Comparison of ENCODE assay signal across 23 cellular contexts in the genomic region with DNA sequence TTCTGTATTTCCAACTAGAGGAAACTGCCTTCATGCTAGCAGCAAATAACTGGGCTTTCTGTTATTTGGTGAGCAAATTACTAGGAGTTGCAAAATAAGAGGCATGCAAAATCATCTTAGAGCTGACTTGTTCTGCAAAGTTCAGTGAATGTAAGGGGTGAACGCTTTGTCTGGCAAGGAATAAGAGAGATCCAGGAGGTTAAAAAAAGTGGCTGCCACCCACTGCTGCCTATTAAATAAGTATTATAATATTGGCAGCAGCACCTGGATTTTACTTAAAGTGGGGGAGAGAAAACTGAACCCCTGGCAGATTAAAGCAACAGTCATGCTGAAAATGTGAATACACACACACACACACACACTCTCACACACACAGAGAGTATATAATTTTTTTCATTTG.
DNase-seq lines count a peak whose midpoint lies in the region; ATAC-seq and TF ChIP-seq lines count a peak whose summit lies in the region.
"Had no signal": no experiment of that assay in that cellular context is flagged by ENCODE, and none has a peak within 500 bp of the region (broad histone marks: within the 10 kb centered on the region; RNA-seq: fewer than 3 reads in every experiment).

No MANE protein-coding gene starts in this region.

- H3K4me1 ChIP-seq in BLaER1 (peaks cover 47% of the 10 kb centered on the region), DND-41 (ENCODE audit: insufficient read depth, low read length) (peaks cover 42% of the 10 kb centered on the region), osteoblast (ENCODE audit: insufficient read depth, low read length) (no peaks in the 10 kb centered on the region)
- H3K4me1 ChIP-seq: A549, SJSA1 had no signal

- H3K27me3 ChIP-seq in BLaER1 (no peaks in the 10 kb centered on the region), DND-41 (ENCODE audit: insufficient read depth, low read length, poor library complexity) (no peaks in the 10 kb centered on the region), osteoblast (ENCODE audit: insufficient read depth, low read length) (no peaks in the 10 kb centered on the region)
- H3K27me3 ChIP-seq: SJSA1 had no signal

- TF ChIP-seq CTCF in DND-41 (IDR thresholded peaks at IDR 0.05; ENCODE audit: borderline replicate concordance, extremely low read depth, low read length, poor library complexity, severe bottlenecking) (no peak), osteoblast (IDR thresholded peaks at IDR 0.05; ENCODE audit: extremely low read depth, low read depth, low read length) (no peak), nephron progenitor cell (IDR thresholded peaks at IDR 0.05) (no peak), GM13977 (IDR thresholded peaks at IDR 0.05; ENCODE audit: extremely low read depth, insufficient read depth, missing control alignments) (no peak)

- H3K27me3 Mint-ChIP-seq in nephron progenitor cell (ENCODE audit: low read depth, poor library complexity), result no peaks in the 10 kb centered on the region
- H3K27me3 Mint-ChIP-seq: CD8-positive, alpha-beta memory T cell; IgD-negative memory B cell had no signal

- no peak overlapping the region for H3K9ac ChIP-seq in BLaER1
- peak overlapping the region; percentile 27 for H3K9ac ChIP-seq in DND-41 (ENCODE audit: low read depth, low read length)
- H3K9ac ChIP-seq: GM23248 had no signal

- H2AFZ ChIP-seq in DND-41 (ENCODE audit: low read depth, low read length) (peak overlapping the region; percentile 33; the same call in 1 of the 2 replicates), osteoblast (ENCODE audit: low read length) (no peak overlapping the region)
- H2AFZ ChIP-seq: GM23248 had no signal

- H3K79me2 ChIP-seq in DND-41 (ENCODE audit: insufficient read depth, low read length), result no peaks in the 10 kb centered on the region
- no peaks in the 10 kb centered on the region for H3K79me2 ChIP-seq in osteoblast (ENCODE audit: insufficient read depth, low read length)

- H3K9me3 Mint-ChIP-seq in nephron progenitor cell, result peaks cover 8% of the 10 kb centered on the region

- H3K4me1 Mint-ChIP-seq in nephron progenitor cell, result peaks cover 2% of the 10 kb centered on the region

- H3K4me3 ChIP-seq in BLaER1, result no peak overlapping the region
- H3K4me3 ChIP-seq in DND-41 (ENCODE audit: low read depth in 1 of 2, low read length in 2 of 2), result no peak overlapping the region
- no peak overlapping the region for H3K4me3 ChIP-seq in osteoblast (ENCODE audit: insufficient read depth, low read length)
- H3K4me3 ChIP-seq: A549, GM23248, SJSA1 had no signal

- H4K20me1 ChIP-seq in BLaER1 (no peaks in the 10 kb centered on the region), DND-41 (ENCODE audit: insufficient read depth, low read length) (no peaks in the 10 kb centered on the region), osteoblast (ENCODE audit: insufficient read depth, low read length) (no peaks in the 10 kb centered on the region)

- H3K4me3 Mint-ChIP-seq in nephron progenitor cell, result no peak overlapping the region
- H3K4me3 Mint-ChIP-seq: CD8-positive, alpha-beta memory T cell; IgD-negative memory B cell had no signal

- H3K4me2 ChIP-seq in BLaER1, result peak overlapping the region; percentile 11; the same call in 1 of the 2 replicates
- peak overlapping the region; percentile 47 for H3K4me2 ChIP-seq in DND-41 (ENCODE audit: insufficient read depth, low read length)
- no peak overlapping the region for H3K4me2 ChIP-seq in osteoblast (ENCODE audit: insufficient read depth, low read length)
- H3K4me2 ChIP-seq: A549 had no signal

- 0 out of 3 replicates have a peak, but pooled peaks have one; percentile 12 for ATAC-seq in DND-41 (ENCODE audit: insufficient read depth, low read depth)
- ATAC-seq: A549 had no signal

- H3K27ac Mint-ChIP-seq in nephron progenitor cell, result no peak overlapping the region
- H3K27ac Mint-ChIP-seq: CD8-positive, alpha-beta memory T cell; IgD-negative memory B cell had no signal

- no peaks in the 10 kb centered on the region for H3K36me3 Mint-ChIP-seq in nephron progenitor cell (ENCODE audit: low read depth)
- H3K36me3 Mint-ChIP-seq: IgD-negative memory B cell had no signal

- DNase-seq in DND-41 (no peak), NCI-H69 (lab: John Stamatoyannopoulos, UW) (peak; percentile 89), osteoblast (ENCODE audit: insufficient read length, low spot score, missing footprints) (peak; percentile 5), G401 (ENCODE audit: low spot score) (no peak), nephron progenitor cell (no peak), GM13977 (ENCODE audit: low spot score) (no peak)
- DNase-seq: CD8-positive, alpha-beta memory T cell; DMS 273 treated with DMSO at 0.1 percent for 48 hours; GM23248; H7; NCI-H1105; NCI-H1436 treated with DMSO at 0.1 percent for 48 hours; NCI-H187 treated with DMSO at 0.1 percent for 48 hours; NCI-H510A treated with DMSO at 0.1 percent for 48 hours; NCI-H748 treated with DMSO at 0.1 percent for 48 hours; Right ventricle myocardium superior; RPMI8226 had no signal

- in situ Hi-C loops in G401 (cut with HindIII; ENCODE audit: low sequenced_read_pairs) (no loop called here), GM13977 (cut with MboI; ENCODE audit: low pct_unique_long_range_greater_than_20kb, low sequenced_read_pairs, unreplicated experiment) (no loop called here)

- H3K9me3 ChIP-seq in BLaER1, result peaks cover 10% of the 10 kb centered on the region; the same call in 1 of the 2 replicates
- no peaks in the 10 kb centered on the region for H3K9me3 ChIP-seq in DND-41 (ENCODE audit: insufficient read depth, low read length, severe bottlenecking)
- no peaks in the 10 kb centered on the region for H3K9me3 ChIP-seq in osteoblast (ENCODE audit: low read depth, low read length)
- H3K9me3 ChIP-seq: A549, SJSA1 had no signal

- H3K36me3 ChIP-seq in BLaER1, result no peaks in the 10 kb centered on the region
- no peaks in the 10 kb centered on the region for H3K36me3 ChIP-seq in DND-41 (ENCODE audit: insufficient read depth, low read length)
- H3K36me3 ChIP-seq in osteoblast (ENCODE audit: insufficient read depth, low read length), result no peaks in the 10 kb centered on the region
- H3K36me3 ChIP-seq: SJSA1 had no signal

- H3K27ac ChIP-seq in BLaER1 (no peak overlapping the region), DND-41 (ENCODE audit: low read length) (peak overlapping the region; percentile 70), osteoblast (ENCODE audit: low read depth, low read length) (no peak overlapping the region)
- H3K27ac ChIP-seq: A549, C4-2B, GM23248, HL-60, SJSA1 had no signal

Comparison
In these comparisons a context has a peak if more than half of its experiments do, and no peak if none do; other contexts are left out.
1. DNase-seq: peak in NCI-H69 (single experiment) and osteoblast (single experiment); none in DND-41 (single experiment), G401 (single experiment), nephron progenitor cell (single experiment) and GM13977 (single experiment).